ENCODE assay signal across 10 cellular contexts in genomic region chr1:172254521-172255222, GRCh38.
A peak's percentile ranks its signal among the peaks of the same experiment; 100 is the strongest.
DNase-seq lines count a peak whose midpoint lies in the region; ATAC-seq and TF ChIP-seq lines count a peak whose summit lies in the region.
"Had no signal": no experiment of that assay in that cellular context is flagged by ENCODE, and none has a peak within 500 bp of the region (broad histone marks: within the 10 kb centered on the region; RNA-seq: fewer than 3 reads in every experiment).

No MANE protein-coding gene starts in this region.

- peaks cover 19% of the 10 kb centered on the region for H3K4me1 Mint-ChIP-seq in stimulated activated effector memory CD8-positive, alpha-beta T cell treated with anti-CD3 and anti-CD28 coated beads, Interleukin-12 subunit alpha, Interleukin-12 subunit beta, amount 100 ng/mL, for 72 hours

- no peak for DNase-seq in activated CD4-positive, CD25-positive, alpha-beta regulatory T cell (lab: John Stamatoyannopoulos, UW)
- DNase-seq in dedifferentiated amniotic fluid mesenchymal stem cell (ENCODE audit: extremely low spot score): peak; percentile 82
- no peak for DNase-seq in stimulated activated effector memory CD8-positive, alpha-beta T cell treated with anti-CD3 and anti-CD28 coated beads, Interleukin-12 subunit alpha, Interleukin-12 subunit beta, amount 100 ng/mL, for 72 hours (ENCODE audit: low spot score in 2 of 2)
- DNase-seq in NCI-H146 (lab: John Stamatoyannopoulos, UW): no peak
- DNase-seq in G401 (ENCODE audit: low spot score): no peak
- no peak for DNase-seq in OCI-M2 (lab: John Stamatoyannopoulos, UW; ENCODE audit: unreplicated experiment)
- DNase-seq: cerebellar nuclear complex, lower lobe of right lung had no signal

- H3K36me3 Mint-ChIP-seq in stimulated activated effector memory CD8-positive, alpha-beta T cell treated with anti-CD3 and anti-CD28 coated beads, Interleukin-12 subunit alpha, Interleukin-12 subunit beta, amount 100 ng/mL, for 72 hours: no peaks in the 10 kb centered on the region

- H3K9me3 Mint-ChIP-seq in stimulated activated effector memory CD8-positive, alpha-beta T cell treated with anti-CD3 and anti-CD28 coated beads, Interleukin-12 subunit alpha, Interleukin-12 subunit beta, amount 100 ng/mL, for 72 hours: peaks cover 2% of the 10 kb centered on the region

- ATAC-seq in activated CD4-positive, CD25-positive, alpha-beta regulatory T cell treated with anti-CD3 and anti-CD28 coated beads, Interleukin-2, amount 50 U/mL, for 24 hours: peak; percentile 21 to 51
- peak; percentile 52 for ATAC-seq in stimulated activated effector memory CD8-positive, alpha-beta T cell treated with anti-CD3 and anti-CD28 coated beads, Interleukin-12 subunit alpha, Interleukin-12 subunit beta, amount 100 ng/mL, for 72 hours
- ATAC-seq: lower lobe of right lung had no signal

- in situ Hi-C loops in G401 (cut with HindIII; ENCODE audit: low sequenced_read_pairs): no loop called here

- H3K4me3 Mint-ChIP-seq in stimulated activated effector memory CD8-positive, alpha-beta T cell treated with anti-CD3 and anti-CD28 coated beads, Interleukin-12 subunit alpha, Interleukin-12 subunit beta, amount 100 ng/mL, for 72 hours: no peak overlapping the region

- H3K27ac Mint-ChIP-seq in stimulated activated effector memory CD8-positive, alpha-beta T cell treated with anti-CD3 and anti-CD28 coated beads, Interleukin-12 subunit alpha, Interleukin-12 subunit beta, amount 100 ng/mL, for 72 hours: peak overlapping the region; percentile 21

TF ChIP-seq in PFSK-1, 5 proteins besides CTCF, POLR2A, EP300 and RAD21:
- TF ChIP-seq FOXP2 (optimal IDR thresholded peaks at IDR 0.05; ENCODE audit: borderline replicate concordance, extremely low read depth, extremely low read length, insufficient read depth) (no peak), TAF1 (IDR thresholded peaks at IDR 0.05; ENCODE audit: borderline replicate concordance, insufficient read depth, low read length) (peak; percentile 48; the same call in 1 of the 2 replicates)
TF ChIP-seq in PFSK-1: peak in this region for 1.
